ENCODE assay signal across 8 cellular contexts in genomic region chr12:112381898-112382796, GRCh38. TPM values are rescaled to one million over a fixed set of nuclear protein-coding genes. Genes with fewer than 3 reads are reported as not detected.
DNase-seq lines count a peak whose midpoint lies in the region; ATAC-seq, FAIRE-seq and TF ChIP-seq lines count a peak whose summit lies in the region.

Gene HECTD4, minus strand, starts transcription at chr12:112382431. Its CDS starts 303 bp downstream, at chr12:112382128.

- TF ChIP-seq CTCF in heart left ventricle (IDR thresholded peaks at IDR 0.05) (no peak), transverse colon (IDR thresholded peaks at IDR 0.05) (no peak)

- H3K9me3 ChIP-seq in adipocyte (ENCODE audit: control insufficient read depth, low read length) (no peaks in the 10 kb centered on the region), heart left ventricle (no peaks in the 10 kb centered on the region), transverse colon (no peaks in the 10 kb centered on the region)

- intact Hi-C loops in heart left ventricle (cut with DNase I) (loop anchor here in 9 of 10 donors (2.0 to 10.0 kb wide), 8 partner anchors 27 to 437 kb away; partner anchors contain the start of gene RPL6 (in 1 of the 9)), transverse colon (cut with DNase I; ENCODE audit: low total_unique reads) (no loop called here)

- WGBS in heart left ventricle, 4 donors, result 1 to 34% (median 3%) methylated on average over 21 to 104 of the region's 104 CpGs
- 1% methylated on average over 72 of the region's 104 CpGs; no CpG with 5 or more reads in 1 of the 2 donors for WGBS in transverse colon (ENCODE audit: low coverage in 1 of 2), 2 donors

- in situ Hi-C loops in transverse colon (cut with MboI; ENCODE audit: low pct_ligation_motif_present in 1 of 4, low pct_unique_long_range_greater_than_20kb in 1 of 4, low sequenced_read_pairs in 3 of 4), result loop anchor here in 2 of 4 donors (10.0 to 25.0 kb wide), 2 partner anchors 117 to 445 kb away; no protein-coding TSS in a partner anchor

- DNase-seq in GM12891 (ENCODE audit: insufficient read length, low spot score) (peak; percentile 92), NCI-H1417 treated with DMSO at 0.1 percent for 48 hours (lab: John Stamatoyannopoulos, UW) (peak; percentile 48), T follicular helper cell (ENCODE audit: low read depth) (peak; percentile 90), adipocyte (ENCODE audit: low read depth) (peak; percentile 98), heart left ventricle (peak; percentile 96 to 99 (median 97)), pons (ENCODE audit: low spot score) (peak; percentile 90), transverse colon (peak; percentile 96)

- H3K4me1 ChIP-seq in adipocyte (ENCODE audit: control insufficient read depth, insufficient read depth, low read length) (peaks cover 21% of the 10 kb centered on the region), heart left ventricle (peaks cover 0 to 29% (median 12%) of the 10 kb centered on the region in 12 donors), transverse colon (peaks cover 10 to 27% (median 22%) of the 10 kb centered on the region in 4 donors)

- peak within 1 kb of the TSS; percentile 39 to 94 (median 86) for H3K27ac ChIP-seq in heart left ventricle
- H3K27ac ChIP-seq in transverse colon, result peak within 1 kb of the TSS; percentile 90 to 97 (median 94)

- H3K36me3 ChIP-seq in adipocyte (ENCODE audit: control insufficient read depth, insufficient read depth, low read length, severe bottlenecking) (no peaks in the 10 kb centered on the region), heart left ventricle (no peaks in the 10 kb centered on the region), transverse colon (no peaks in the 10 kb centered on the region)

- peak; percentile 78 for FAIRE-seq in GM12891 (lab: Jason Lieb, UNC)

- peak within 1 kb of the TSS; percentile 88 for H3K9ac ChIP-seq in adipocyte (ENCODE audit: low read length)

- H3K27me3 ChIP-seq in adipocyte (replicated peaks; ENCODE audit: control insufficient read depth, insufficient read depth, low read length) (no peaks in the 10 kb centered on the region), heart left ventricle (no peaks in the 10 kb centered on the region), transverse colon (no peaks in the 10 kb centered on the region)

- H3K4me3 ChIP-seq in adipocyte (ENCODE audit: low read length) (peak within 1 kb of the TSS; percentile 91), heart left ventricle (peak within 1 kb of the TSS; percentile 72 to 100 (median 94)), transverse colon (peak within 1 kb of the TSS; percentile 86 to 100 (median 95))

- TF ChIP-seq EP300 in transverse colon (IDR thresholded peaks at IDR 0.05; ENCODE audit: low read depth), result no peak

- ATAC-seq in HG02763 (IDR thresholded peaks at IDR 0.05; ENCODE audit: unreplicated experiment) (peak; percentile 88), heart left ventricle (peak; percentile 98 to 100 (median 99))

- TF ChIP-seq POLR2A in GM12891 (IDR thresholded peaks at IDR 0.05; ENCODE audit: low read depth, low read length) (peak; percentile 59), heart left ventricle (IDR thresholded peaks at IDR 0.05) (peak; percentile 20 to 89), transverse colon (IDR thresholded peaks at IDR 0.05) (peak; percentile 89)

TF ChIP-seq in GM12891, 5 proteins besides CTCF, POLR2A, EP300 and RAD21:
- TF ChIP-seq POU2F2 (IDR thresholded peaks at IDR 0.05; ENCODE audit: low read depth, low read length), result no peak
- no peak for TF ChIP-seq SPI1 (IDR thresholded peaks at IDR 0.05; ENCODE audit: low read depth, low read length)
- peak; percentile 64 for TF ChIP-seq TAF1 (IDR thresholded peaks at IDR 0.05; ENCODE audit: low read depth, low read length)
- TF ChIP-seq PAX5 (IDR thresholded peaks at IDR 0.05; ENCODE audit: insufficient read depth, low read length, severe bottlenecking), result no peak
- TF ChIP-seq POLR2AphosphoS5 (IDR thresholded peaks at IDR 0.05; ENCODE audit: low read depth, low read length), result peak; percentile 71

RNA-seq across cellular contexts. Expression of gene HECTD4, which starts in this region (rescaled TPM):
- polyA plus RNA-seq in GM12891 (2012; ENCODE audit: low read depth, missing spikeins), result 20.8 TPM
- total RNA-seq in heart left ventricle (10 to 100 TPM; 16.2 to 30.7 (median 23.9) TPM), transverse colon (100 to 1,000 TPM in 2 of 4 donors, 10 to 100 TPM in 2; 52.6 to 171 (median 121) TPM)
- 10 to 100 TPM in 1 of 2 donors, 1 to 10 TPM in 1; 6.3 to 14.7 TPM for polyA plus RNA-seq in heart left ventricle

Comparison
In these comparisons a context has a peak if more than half of its experiments do, and no peak if none do; other contexts are left out.
1. Peak in every context shown above with its lines: DNase-seq, ATAC-seq, H3K4me3 ChIP-seq and H3K27ac ChIP-seq.
2. DNase-seq: peak in every context shown above with its lines; median percentile 98 in adipocyte; 97 in heart left ventricle; 96 in transverse colon; 92 in GM12891; 90 in T follicular helper cell; 90 in pons; 48 in NCI-H1417 treated with DMSO at 0.1 percent for 48 hours.